8 cellular contexts compared by ENCODE assay signal in the genomic region with DNA sequence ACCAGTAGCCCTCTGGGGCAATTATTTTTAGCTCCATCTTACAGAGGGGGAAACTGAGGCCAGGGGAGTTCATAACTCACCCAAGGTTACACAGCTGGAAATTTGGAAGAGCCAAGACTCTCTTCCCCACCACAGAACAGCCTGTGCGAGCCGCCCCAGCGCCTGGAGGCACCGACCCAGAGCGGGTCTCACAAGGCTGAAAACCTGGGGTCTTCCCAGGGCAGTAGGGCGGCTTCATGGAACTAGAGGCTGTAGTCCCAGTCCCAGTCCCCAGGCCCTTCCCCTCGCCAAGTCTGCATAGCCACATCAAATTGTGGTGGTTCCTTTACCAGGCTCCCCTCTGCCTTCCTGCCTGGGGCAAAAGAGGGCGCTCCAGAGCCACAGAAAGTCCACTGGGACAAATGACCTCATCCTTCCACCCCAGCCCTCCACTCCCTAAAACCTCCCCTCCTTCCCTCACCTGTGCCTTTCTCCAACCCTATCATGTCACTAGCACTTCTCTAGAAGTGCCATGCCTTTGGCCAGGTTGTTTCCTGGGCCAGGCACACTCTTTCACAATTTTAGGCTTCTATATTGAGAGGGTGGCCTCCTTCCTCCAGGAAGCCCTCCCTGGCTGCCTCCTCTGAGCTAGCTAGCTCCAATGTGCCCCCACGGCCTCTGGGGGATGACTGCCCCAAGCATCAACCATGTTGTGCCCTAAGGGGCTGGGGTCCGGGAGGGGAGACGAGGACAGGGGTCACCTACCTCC. TPM values are rescaled to one million over a fixed set of nuclear protein-coding genes. Genes with fewer than 3 reads are reported as not detected.
DNase-seq lines count a peak whose midpoint lies in the region; ATAC-seq and TF ChIP-seq lines count a peak whose summit lies in the region.

No MANE protein-coding gene starts in this region.

- H2AFZ ChIP-seq in OCI-LY3 (ENCODE audit: low read depth, low read length) (peak overlapping the region; percentile 87; the same call in 1 of the 2 replicates), parathyroid adenoma (peak overlapping the region; percentile 80)

- H3K36me3 ChIP-seq in OCI-LY3 (replicated peaks; ENCODE audit: low read depth, low read length): no peaks in the 10 kb centered on the region
- no peaks in the 10 kb centered on the region for H3K36me3 ChIP-seq in parathyroid adenoma (ENCODE audit: control insufficient read depth, insufficient read depth, low read length)

- H3K27me3 Mint-ChIP-seq in activated naive CD4-positive, alpha-beta T cell treated with anti-CD3 and anti-CD28 coated beads for 36 hours (ENCODE audit: low read depth): peaks cover 8% of the 10 kb centered on the region

- H3K4me3 ChIP-seq in OCI-LY3 (ENCODE audit: low read length): no peak overlapping the region
- no peak overlapping the region for H3K4me3 ChIP-seq in parathyroid adenoma (ENCODE audit: low read depth, low read length)

- no peak overlapping the region for H3K9ac ChIP-seq in OCI-LY3 (ENCODE audit: low read length)
- H3K9ac ChIP-seq in parathyroid adenoma: no peak overlapping the region

- intact Hi-C loops in activated naive CD4-positive, alpha-beta T cell treated with anti-CD3 and anti-CD28 coated beads for 36 hours (cut with micrococcal nuclease): loop anchor here (1.0 kb wide), 2 partner anchors 22 to 47 kb away; no protein-coding TSS in a partner anchor
- intact Hi-C loops in Right ventricle myocardium superior (cut with DNase I): no loop called here

- H3K9me3 Mint-ChIP-seq in activated naive CD4-positive, alpha-beta T cell treated with anti-CD3 and anti-CD28 coated beads for 36 hours: no peaks in the 10 kb centered on the region

- H3K9me3 ChIP-seq in OCI-LY3 (ENCODE audit: insufficient read depth, low read length) (no peaks in the 10 kb centered on the region), parathyroid adenoma (ENCODE audit: control insufficient read depth, low read length) (no peaks in the 10 kb centered on the region)

- peaks cover 22% of the 10 kb centered on the region for H3K4me1 Mint-ChIP-seq in activated naive CD4-positive, alpha-beta T cell treated with anti-CD3 and anti-CD28 coated beads for 36 hours (ENCODE audit: low read depth)

- no peaks in the 10 kb centered on the region for H3K36me3 Mint-ChIP-seq in activated naive CD4-positive, alpha-beta T cell treated with anti-CD3 and anti-CD28 coated beads for 36 hours (ENCODE audit: low read depth)

- CTCF ChIA-PET in activated naive CD4-positive, alpha-beta T cell treated with anti-CD3 and anti-CD28 coated beads for 36 hours (lab: Charles Lee): interaction anchor here (0.7 to 16.8 kb wide), 7 partner anchors 10 to 47 kb away, joined by 3 to 496 read pairs (median 3); partner anchors contain the start of gene CDC42EP1

- peak; percentile 80 for TF ChIP-seq CTCF in OCI-LY3 (IDR thresholded peaks at IDR 0.05; ENCODE audit: low read depth, low read length)
- peak; percentile 44 for TF ChIP-seq CTCF in parathyroid adenoma (IDR thresholded peaks at IDR 0.05)

- peak; percentile 67 for ATAC-seq in Right ventricle myocardium superior (ENCODE audit: poor library complexity)
- ATAC-seq in HG03571 (IDR thresholded peaks at IDR 0.05; ENCODE audit: unreplicated experiment): no peak
- no peak for ATAC-seq in HG03342 (IDR thresholded peaks at IDR 0.05; ENCODE audit: unreplicated experiment)

- H3K27me3 ChIP-seq in OCI-LY3 (ENCODE audit: low read depth, low read length) (peaks cover 8% of the 10 kb centered on the region; the same call in 1 of the 2 replicates), parathyroid adenoma (ENCODE audit: control insufficient read depth, insufficient read depth, low read length) (no peaks in the 10 kb centered on the region)

- H4K20me1 ChIP-seq in OCI-LY3 (ENCODE audit: insufficient read depth, low read length): no peaks in the 10 kb centered on the region

- no peak overlapping the region for H3K27ac Mint-ChIP-seq in activated naive CD4-positive, alpha-beta T cell treated with anti-CD3 and anti-CD28 coated beads for 36 hours

- H3K4me3 Mint-ChIP-seq in activated naive CD4-positive, alpha-beta T cell treated with anti-CD3 and anti-CD28 coated beads for 36 hours: no peak overlapping the region

- H3K27ac ChIP-seq in OCI-LY3 (ENCODE audit: low read length): no peak overlapping the region
- H3K27ac ChIP-seq in parathyroid adenoma: peak overlapping the region; percentile 69

- H3K79me2 ChIP-seq in OCI-LY3 (ENCODE audit: low read length): no peaks in the 10 kb centered on the region
- no peaks in the 10 kb centered on the region for H3K79me2 ChIP-seq in parathyroid adenoma

- DNase-seq in NCI-H1092 treated with DMSO at 0.1 percent for 48 hours (lab: John Stamatoyannopoulos, UW) (peak; percentile 10), NCI-H1092 (lab: John Stamatoyannopoulos, UW) (no peak), Right ventricle myocardium superior (peak; percentile 82)
- peak; percentile 87 for DNase-seq in activated naive CD4-positive, alpha-beta T cell treated with anti-CD3 and anti-CD28 coated beads for 36 hours

- H3K4me2 ChIP-seq in OCI-LY3 (ENCODE audit: low read length) (peak overlapping the region; percentile 21), parathyroid adenoma (ENCODE audit: low read length) (peak overlapping the region; percentile 52)

- H3K4me1 ChIP-seq in OCI-LY3 (ENCODE audit: low read length): peaks cover 38% of the 10 kb centered on the region
- peaks cover 7% of the 10 kb centered on the region for H3K4me1 ChIP-seq in parathyroid adenoma

RNA-seq across cellular contexts. Expression of gene CDC42EP1, which starts 15.2 kb away (rescaled TPM):
- 1 to 10 TPM; 1.9 to 2.8 TPM for total RNA-seq in activated naive CD4-positive, alpha-beta T cell treated with anti-CD3 and anti-CD28 coated beads for 36 hours
- total RNA-seq in Right ventricle myocardium superior: 15.4 TPM

RNA-seq across cellular contexts. Expression of gene CARD10, which starts 25.9 kb away (rescaled TPM):
- total RNA-seq in activated naive CD4-positive, alpha-beta T cell treated with anti-CD3 and anti-CD28 coated beads for 36 hours: not detected
- 8.3 TPM for total RNA-seq in Right ventricle myocardium superior

RNA-seq across cellular contexts. Expression of gene LGALS2, which starts 34.8 kb away (rescaled TPM):
- total RNA-seq in activated naive CD4-positive, alpha-beta T cell treated with anti-CD3 and anti-CD28 coated beads for 36 hours: not detected
- not detected for total RNA-seq in Right ventricle myocardium superior

RNA-seq across cellular contexts. Expression of gene MFNG, which starts 58.9 kb away (rescaled TPM):
- total RNA-seq in activated naive CD4-positive, alpha-beta T cell treated with anti-CD3 and anti-CD28 coated beads for 36 hours: 10 to 100 TPM; 83.1 to 90.9 TPM
- total RNA-seq in Right ventricle myocardium superior: 12.7 TPM
